In the genomic region with DNA sequence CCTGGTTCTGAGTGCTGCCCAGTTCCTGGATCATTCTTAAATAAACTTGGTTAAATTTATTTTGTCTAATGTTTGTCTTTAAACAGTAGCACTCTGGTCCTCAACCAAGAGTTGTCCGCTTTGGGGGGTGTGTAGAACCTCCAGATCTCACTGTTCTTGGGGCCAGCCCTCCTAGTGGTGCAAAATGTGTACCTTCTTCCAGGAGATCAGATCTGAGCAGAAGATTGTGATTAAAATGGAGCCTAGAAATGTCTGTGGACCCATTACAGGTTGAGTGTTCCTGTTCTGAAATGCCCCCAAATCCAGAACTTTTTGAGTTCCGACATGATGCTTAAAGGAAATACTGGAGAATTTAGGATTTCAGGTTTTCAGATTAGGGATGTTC, we compare ENCODE assay signal across 1 cellular context.
TF ChIP-seq lines count a peak whose summit lies in the region.

No MANE protein-coding gene starts in this region.

TF ChIP-seq in GM23338, 12 proteins besides CTCF, POLR2A, EP300 and RAD21 (continued from another document):
- TF ChIP-seq CREB1 (CRISPR knock-in tag; IDR thresholded peaks at IDR 0.05; ENCODE audit: low read depth) (no peak), STAT1 (IDR thresholded peaks at IDR 0.05; ENCODE audit: unreplicated experiment) (no peak)
